ENCODE assay signal across 12 cellular contexts in the genomic region with DNA sequence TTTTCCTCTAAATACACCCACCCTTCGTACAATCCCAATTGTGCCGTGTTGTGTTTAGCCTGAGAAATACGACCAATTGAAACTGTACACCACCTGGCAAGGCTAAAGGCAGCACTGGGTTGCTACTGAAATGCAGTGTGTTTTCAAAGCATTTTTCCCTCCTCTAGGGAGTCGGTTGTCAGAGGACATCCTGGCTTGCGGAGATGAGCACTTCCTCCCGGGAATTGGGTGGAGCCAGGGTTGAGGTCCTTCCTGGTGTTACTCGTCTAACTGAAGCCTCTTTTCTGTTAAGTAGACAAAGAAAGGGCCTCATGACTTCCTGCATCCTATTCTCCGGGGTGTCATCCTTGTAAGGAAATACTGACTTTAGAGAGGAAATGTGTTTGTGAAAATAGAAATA.
A peak's percentile ranks its signal among the peaks of the same experiment; 100 is the strongest.
DNase-seq lines count a peak whose midpoint lies in the region; ATAC-seq, FAIRE-seq and TF ChIP-seq lines count a peak whose summit lies in the region.
"Had no signal": no experiment of that assay in that cellular context is flagged by ENCODE, and none has a peak within 500 bp of the region (broad histone marks: within the 10 kb centered on the region; RNA-seq: fewer than 3 reads in every experiment).

No MANE protein-coding gene starts in this region.

- H3K27me3 Mint-ChIP-seq in progenitor cell of endocrine pancreas = no peaks in the 10 kb centered on the region

- H3K4me3 ChIP-seq in adipocyte (ENCODE audit: low read length) = peak overlapping the region; percentile 60
- H3K4me3 ChIP-seq in skeletal muscle cell (ENCODE audit: low read depth, low read length) = no peak overlapping the region

- DNase-seq in HTR-8/SVneo (ENCODE audit: insufficient read length, low spot score) (no peak), adipocyte (ENCODE audit: low read depth) (no peak), left ventricle myocardium superior (no peak), skeletal muscle cell (ENCODE audit: low read depth) (peak; percentile 10), progenitor cell of endocrine pancreas (ENCODE audit: low spot score, unreplicated experiment) (no peak), NCI-H187 treated with DMSO at 0.1 percent for 48 hours (lab: John Stamatoyannopoulos, UW) (no peak)
- DNase-seq: activated CD4-positive, alpha-beta T cell treated with anti-CD3 and anti-CD28 coated beads, Interleukin-2, amount 10 ng/mL, durations not matched to agents 7 days and 5 days; activated naive CD4-positive, alpha-beta T cell; Calu3; NCI-H1436 had no signal

- no peaks in the 10 kb centered on the region for H3K9me3 Mint-ChIP-seq in progenitor cell of endocrine pancreas (ENCODE audit: low read depth)
- H3K9me3 Mint-ChIP-seq: activated CD4-positive, alpha-beta T cell treated with anti-CD3 and anti-CD28 coated beads, Interleukin-2, amount 10 ng/mL, durations not matched to agents 7 days and 5 days had no signal

- no peaks in the 10 kb centered on the region for H3K36me3 ChIP-seq in adipocyte (ENCODE audit: control insufficient read depth, insufficient read depth, low read length, severe bottlenecking)

- FAIRE-seq in HTR-8/SVneo (lab: Jason Lieb, UNC) = peak; percentile 87

- H3K27me3 ChIP-seq in adipocyte (replicated peaks; ENCODE audit: control insufficient read depth, insufficient read depth, low read length) = no peaks in the 10 kb centered on the region

- H3K27ac Mint-ChIP-seq in progenitor cell of endocrine pancreas = no peak overlapping the region
- H3K27ac Mint-ChIP-seq: activated CD4-positive, alpha-beta T cell treated with anti-CD3 and anti-CD28 coated beads, Interleukin-2, amount 10 ng/mL, durations not matched to agents 7 days and 5 days had no signal

- no peak overlapping the region for H3K4me3 Mint-ChIP-seq in progenitor cell of endocrine pancreas (ENCODE audit: low read depth)
- H3K4me3 Mint-ChIP-seq: activated CD4-positive, alpha-beta T cell treated with anti-CD3 and anti-CD28 coated beads, Interleukin-2, amount 10 ng/mL, durations not matched to agents 7 days and 5 days had no signal

- no peak overlapping the region for H3K9ac ChIP-seq in adipocyte (ENCODE audit: low read length)

- H3K4me1 Mint-ChIP-seq in progenitor cell of endocrine pancreas (ENCODE audit: low read depth) = peaks cover 3% of the 10 kb centered on the region

- no peaks in the 10 kb centered on the region for H3K9me3 ChIP-seq in adipocyte (ENCODE audit: control insufficient read depth, low read length)

- no peak for TF ChIP-seq CTCF in progenitor cell of endocrine pancreas (IDR thresholded peaks at IDR 0.05; ENCODE audit: unreplicated experiment)

- H3K36me3 Mint-ChIP-seq in progenitor cell of endocrine pancreas (ENCODE audit: insufficient read depth) = no peaks in the 10 kb centered on the region

- ATAC-seq in left ventricle myocardium superior (peak; percentile 73), HG03571 (IDR thresholded peaks at IDR 0.05; ENCODE audit: unreplicated experiment) (no peak), GM19328 (IDR thresholded peaks at IDR 0.05; ENCODE audit: unreplicated experiment) (no peak)

- H3K4me1 ChIP-seq in adipocyte (ENCODE audit: control insufficient read depth, insufficient read depth, low read length) = peaks cover 15% of the 10 kb centered on the region

- intact Hi-C loops in left ventricle myocardium superior (cut with micrococcal nuclease) = no loop called here
